Comparison of ENCODE assay signal across 23 cellular contexts in genomic region chr22:50487290-50488005, GRCh38. TPM values are rescaled to one million over a fixed set of nuclear protein-coding genes. Genes with fewer than 3 reads are reported as not detected.
DNase-seq lines count a peak whose midpoint lies in the region; ATAC-seq, FAIRE-seq and TF ChIP-seq lines count a peak whose summit lies in the region.
"Had no signal": no experiment of that assay in that cellular context is flagged by ENCODE, and none has a peak within 500 bp of the region (broad histone marks: within the 10 kb centered on the region; RNA-seq: fewer than 3 reads in every experiment).

No MANE protein-coding gene starts in this region.

- no peak overlapping the region for H2AFZ ChIP-seq in H1 (ENCODE audit: low read length)
- H2AFZ ChIP-seq: GM23338 had no signal

- DNase-seq in H1 (ENCODE audit: low read depth in 1 of 2, low spot score in 2 of 2): no peak
- peak in 2 of 3 donors; percentile 21 to 39 for DNase-seq in mucosa of descending colon
- no peak for DNase-seq in stimulated activated CD4-positive, alpha-beta T cell treated with anti-CD3 and anti-CD28 coated beads, Interleukin-2, amount 100 ng/mL, for 48 hours
- DNase-seq in NCI-H2029 treated with DMSO at 0.1 percent for 48 hours (lab: John Stamatoyannopoulos, UW): no peak
- DNase-seq: DMS153, GDM1, IMR-90, NCI-H187, NCI-H345, NCI-H524 treated with DMSO at 0.1 percent for 48 hours, SJCRH30 had no signal

- no peak overlapping the region for H2BK5ac ChIP-seq in H1 (ENCODE audit: low read depth, low read length)

- TF ChIP-seq EP300 in Ishikawa (IDR thresholded peaks at IDR 0.05; ENCODE audit: borderline replicate concordance) (no peak), H1 (IDR thresholded peaks at IDR 0.05; ENCODE audit: borderline replicate concordance in 1 of 2, low read depth in 2 of 2, low read length in 2 of 2) (no peak), gastroesophageal sphincter (IDR thresholded peaks at IDR 0.05) (no peak)

- no peak for FAIRE-seq in H1 (lab: Jason Lieb, UNC)
- FAIRE-seq: GM12891, GM19239 had no signal

- peak overlapping the region; percentile 85 for H4K8ac ChIP-seq in H1 (ENCODE audit: extremely low read depth, insufficient read depth, low read length)

- H2AK5ac ChIP-seq in H1 (ENCODE audit: low read depth, low read length): no peak overlapping the region

- no peak for ATAC-seq in mucosa of descending colon
- no peak for ATAC-seq in GM21825 (IDR thresholded peaks at IDR 0.05; ENCODE audit: unreplicated experiment)
- ATAC-seq in gastroesophageal sphincter: no peak
- ATAC-seq: GM23338 had no signal

- H4K20me1 ChIP-seq in BLaER1: peaks cover 22% of the 10 kb centered on the region; the same call in 1 of the 2 replicates
- H4K20me1 ChIP-seq in H1 (replicated peaks in 1 of 2; ENCODE audit: control insufficient read depth in 1 of 2, insufficient read depth in 2 of 2, low read length in 2 of 2): peaks cover 0 to 3% of the 10 kb centered on the region in 2 experiments

- POLR2A ChIA-PET in H1 (lab: Charles Lee; ENCODE audit: partially characterized antibody): interaction anchor here (0.9 to 4.8 kb wide), 4 partner anchors 10 to 38 kb away, joined by 3 to 20 read pairs (median 10); partner anchors contain the start of gene SCO2

- no peaks in the 10 kb centered on the region for H3K23me2 ChIP-seq in H1 (ENCODE audit: low read depth, low read length)

- H3K4me1 ChIP-seq in BLaER1: peaks cover 83% of the 10 kb centered on the region
- no peaks in the 10 kb centered on the region; a peak in 1 of 7 replicates for H3K4me1 ChIP-seq in H1 (replicated peaks in 1 of 4; ENCODE audit: control insufficient read depth in 3 of 4, insufficient read depth in 4 of 4, low read length in 3 of 4)
- H3K4me1 ChIP-seq in mucosa of descending colon (ENCODE audit: low read depth): peaks cover 12% of the 10 kb centered on the region
- H3K4me1 ChIP-seq in gastroesophageal sphincter: peaks cover 0 to 1% (median 0%) of the 10 kb centered on the region in 3 donors
- H3K4me1 ChIP-seq: SJCRH30 had no signal

- H3K4me3 ChIP-seq in BLaER1 (peak overlapping the region; percentile 11; the same call in 1 of the 2 replicates), H1 (ENCODE audit: extremely low read depth in 1 of 4, insufficient read depth in 2 of 4, low read depth in 3 of 4, low read length in 4 of 4) (no peak overlapping the region), mucosa of descending colon (no peak overlapping the region), gastroesophageal sphincter (no peak overlapping the region)
- H3K4me3 ChIP-seq: GM23338, SJCRH30 had no signal

- 85% methylated on average over 20 of the region's 23 CpGs; no CpG with 5 or more reads in 1 of the 2 experiments for WGBS in H1 (ENCODE audit: extremely low coverage in 1 of 2, insufficient coverage in 1 of 2, insufficient read length in 1 of 2, insufficient replicate concordance in 2 of 2, low coverage in 1 of 2, low lambda C conversion rate in 2 of 2, missing lambda C conversion rate in 1 of 2), 2 experiments
- no CpG with 5 or more reads among the region's 23 CpGs for WGBS in gastroesophageal sphincter (ENCODE audit: low coverage in 1 of 2), 2 donors

- no peaks in the 10 kb centered on the region for H3K79me2 ChIP-seq in H1 (ENCODE audit: control insufficient read depth in 1 of 2, insufficient read depth in 2 of 2, low read length in 2 of 2)

- no peak overlapping the region for H3K23ac ChIP-seq in H1 (ENCODE audit: insufficient read length)

- H3K56ac ChIP-seq in H1 (replicated peaks; ENCODE audit: insufficient read length, low read depth, low read length): no peak overlapping the region

- H3K79me1 ChIP-seq in H1 (ENCODE audit: low read depth, low read length): no peaks in the 10 kb centered on the region

- H3K14ac ChIP-seq in H1 (ENCODE audit: insufficient read length): no peak overlapping the region

- CTCF ChIA-PET in H1 (lab: Charles Lee; ENCODE audit: partially characterized antibody): interaction anchor here (0.7 to 5.6 kb wide), 3 partner anchors 9 to 30 kb away, joined by 3 to 54 read pairs (median 3); no protein-coding TSS in a partner anchor

- no peak overlapping the region for H4K91ac ChIP-seq in H1 (replicated peaks; ENCODE audit: insufficient read length, low read length)

- no peak overlapping the region for H2BK120ac ChIP-seq in H1 (replicated peaks; ENCODE audit: low read depth, low read length)

- peak overlapping the region; percentile 70 for H3K4me2 ChIP-seq in BLaER1
- no peak overlapping the region for H3K4me2 ChIP-seq in H1 (ENCODE audit: insufficient read depth in 1 of 2, low read depth in 2 of 2, low read length in 2 of 2)
- H3K4me2 ChIP-seq: GM23338 had no signal

- peak overlapping the region; percentile 71 for H3K27ac ChIP-seq in BLaER1
- no peak overlapping the region for H3K27ac ChIP-seq in H1 (ENCODE audit: low read depth, low read length)
- no peak overlapping the region for H3K27ac ChIP-seq in gastroesophageal sphincter
- H3K27ac ChIP-seq: HL-60, SJCRH30 had no signal

- H3K36me3 ChIP-seq in BLaER1: no peaks in the 10 kb centered on the region
- 0 out of 8 replicates have a peak, but pooled peaks cover 0 to 2% (median 0%) of the 10 kb centered on the region in 4 experiments for H3K36me3 ChIP-seq in H1 (ENCODE audit: control insufficient read depth in 2 of 4, insufficient read depth in 4 of 4, low read length in 3 of 4)
- H3K36me3 ChIP-seq in mucosa of descending colon (ENCODE audit: low read depth): no peaks in the 10 kb centered on the region
- H3K36me3 ChIP-seq in gastroesophageal sphincter: no peaks in the 10 kb centered on the region
- H3K36me3 ChIP-seq: SJCRH30 had no signal

- no peaks in the 10 kb centered on the region for H3K9me3 ChIP-seq in BLaER1
- no peaks in the 10 kb centered on the region for H3K9me3 ChIP-seq in H1 (ENCODE audit: insufficient read depth in 2 of 2, low read depth in 1 of 2, low read length in 1 of 2)
- H3K9me3 ChIP-seq in mucosa of descending colon: no peaks in the 10 kb centered on the region
- H3K9me3 ChIP-seq in gastroesophageal sphincter: no peaks in the 10 kb centered on the region
- H3K9me3 ChIP-seq: Caco-2, SJCRH30 had no signal

- intact Hi-C loops in mucosa of descending colon (cut with DNase I, micrococcal nuclease): no loop called here

- H4K5ac ChIP-seq in H1 (ENCODE audit: insufficient read length, low read depth, low read length): no peak overlapping the region

- TF ChIP-seq POLR2A in H1 (IDR thresholded peaks at IDR 0.05; ENCODE audit: control extremely low read depth in 1 of 2, low read depth in 2 of 2, low read length in 2 of 2) (no peak), gastroesophageal sphincter (IDR thresholded peaks at IDR 0.05) (no peak)

- H3K18ac ChIP-seq in H1 (ENCODE audit: extremely low read depth, low read length): no peak overlapping the region

- H3K9ac ChIP-seq in BLaER1: peak overlapping the region; percentile 49
- no peak overlapping the region for H3K9ac ChIP-seq in H1 (replicated peaks in 1 of 4; ENCODE audit: extremely low read depth in 1 of 4, low read depth in 3 of 4, low read length in 3 of 4)

- no peak overlapping the region for H2BK15ac ChIP-seq in H1 (ENCODE audit: low read length)

- H3K27me3 ChIP-seq in BLaER1 (peaks cover 7% of the 10 kb centered on the region; the same call in 1 of the 2 replicates), H1 (replicated peaks in 1 of 4; ENCODE audit: control insufficient read depth in 3 of 4, extremely low read depth in 1 of 4, insufficient read depth in 3 of 4, low read length in 3 of 4) (peaks cover 0 to 2% (median 0%) of the 10 kb centered on the region in 4 experiments; a peak in 1 of 7 replicates), gastroesophageal sphincter (peaks cover 71% of the 10 kb centered on the region)

- TF ChIP-seq RAD21 in Ishikawa (IDR thresholded peaks at IDR 0.05; ENCODE audit: low read depth) (no peak), H1 (IDR thresholded peaks at IDR 0.05 in 1 of 2, conservative IDR thresholded peaks at IDR 0.05 in 1 of 2; ENCODE audit: low read depth in 2 of 2, low read length in 2 of 2) (no peak)

- H3K4ac ChIP-seq in H1 (replicated peaks; ENCODE audit: insufficient read length, low read depth, low read length): no peak overlapping the region

- no peak overlapping the region for H2BK20ac ChIP-seq in H1 (ENCODE audit: low read length)

- TF ChIP-seq CTCF in H1 (IDR thresholded peaks at IDR 0.05; ENCODE audit: control extremely low read depth in 1 of 3, insufficient read depth in 1 of 3, low read depth in 1 of 3, low read length in 3 of 3) (no peak), mucosa of descending colon (IDR thresholded peaks at IDR 0.05) (no peak), gastroesophageal sphincter (IDR thresholded peaks at IDR 0.05) (no peak)

- H2BK12ac ChIP-seq in H1 (ENCODE audit: low read depth, low read length): no peak overlapping the region

RNA-seq across cellular contexts. Expression of gene MIOX, which starts 0.8 kb away (rescaled TPM):
- total RNA-seq in H1 (2021; fragmentation: NEBNext Ultra II Directional; extraction: Animal tissue kit (Norgen Biotek cat#: 25700)): 0.30 and 0.33 TPM in 2 replicates
- 0.32 and 0.57 TPM in 2 replicates for polyA plus RNA-seq in H1 (2011; rRNA removed)
- polyA plus RNA-seq in H1 (2011; cell fraction: cytosol; rRNA removed): 0.30 TPM
- 1.6 TPM for polyA plus RNA-seq in H1 (2011; cell fraction: nucleus; rRNA removed)
- polyA plus RNA-seq in H1 (2012, experiment 1 of 2): 0.44 to 0.54 TPM (median 0.48 TPM) in 3 of 4 replicates, not detected in the other
- not detected for polyA plus RNA-seq in H1 (2012, experiment 2 of 2)
- polyA plus RNA-seq in H1 (2013, experiment 1 of 2): 0.10 TPM
- 0.15 TPM for polyA plus RNA-seq in H1 (2013, experiment 2 of 2)
- 0.32 TPM in 1 of 2 replicates, not detected in the other for polyA minus RNA-seq in H1 (2011; rRNA and poly(A)+ RNA removed)
- polyA minus RNA-seq in H1 (2011; cell fraction: cytosol; rRNA and poly(A)+ RNA removed): not detected
- polyA minus RNA-seq in H1 (2011; cell fraction: nucleus; rRNA and poly(A)+ RNA removed): not detected
- total RNA-seq in mucosa of descending colon (not detected), gastroesophageal sphincter (not detected)
- total RNA-seq: Caco-2, Daoy, GM23338, HT1080, IMR-90, LHCN-M2, SJCRH30 had no signal
- polyA plus RNA-seq: GM23338, IMR-90 had no signal

RNA-seq across cellular contexts. Expression of gene ADM2, which starts 6.1 kb away (rescaled TPM):
- 7.5 and 8.0 TPM in 2 replicates for total RNA-seq in H1 (2021; fragmentation: NEBNext Ultra II Directional; extraction: Animal tissue kit (Norgen Biotek cat#: 25700))
- 3.3 and 6.8 TPM in 2 replicates for polyA plus RNA-seq in H1 (2011; rRNA removed)
- 4.8 TPM for polyA plus RNA-seq in H1 (2011; cell fraction: cytosol; rRNA removed)
- 6.5 TPM for polyA plus RNA-seq in H1 (2011; cell fraction: nucleus; rRNA removed)
- 7.1 to 10.4 TPM (median 9.2 TPM) in 4 replicates for polyA plus RNA-seq in H1 (2012, experiment 1 of 2)
- polyA plus RNA-seq in H1 (2012, experiment 2 of 2): 8.2 TPM
- polyA plus RNA-seq in H1 (2013, experiment 1 of 2): 4.6 TPM
- 5.1 TPM for polyA plus RNA-seq in H1 (2013, experiment 2 of 2)
- 2.2 and 4.0 TPM in 2 replicates for polyA minus RNA-seq in H1 (2011; rRNA and poly(A)+ RNA removed)
- 5.6 TPM for polyA minus RNA-seq in H1 (2011; cell fraction: cytosol; rRNA and poly(A)+ RNA removed)
- 6.9 TPM for polyA minus RNA-seq in H1 (2011; cell fraction: nucleus; rRNA and poly(A)+ RNA removed)
- total RNA-seq in mucosa of descending colon: 1 to 10 TPM in 2 of 3 donors, under 1 TPM in 1; 0.95 to 3.9 (median 1.4) TPM
- under 1 TPM in 1 of 4 donors, not detected in 3; 0.40 TPM for total RNA-seq in gastroesophageal sphincter
- total RNA-seq: LHCN-M2, SJCRH30 had no signal

RNA-seq across cellular contexts. Expression of gene SBF1, which starts 12.6 kb away (rescaled TPM):
- 68.4 and 71.5 TPM in 2 replicates for total RNA-seq in H1 (2021; fragmentation: NEBNext Ultra II Directional; extraction: Animal tissue kit (Norgen Biotek cat#: 25700))
- polyA plus RNA-seq in H1 (2011; rRNA removed): 29.1 and 53.7 TPM in 2 replicates
- 39.8 TPM for polyA plus RNA-seq in H1 (2011; cell fraction: cytosol; rRNA removed)
- 249 TPM for polyA plus RNA-seq in H1 (2011; cell fraction: nucleus; rRNA removed)
- 28.7 to 64.6 TPM (median 48.3 TPM) in 4 replicates for polyA plus RNA-seq in H1 (2012, experiment 1 of 2)
- 28.6 TPM for polyA plus RNA-seq in H1 (2012, experiment 2 of 2)
- 20.2 TPM for polyA plus RNA-seq in H1 (2013, experiment 1 of 2)
- polyA plus RNA-seq in H1 (2013, experiment 2 of 2): 19.9 TPM
- polyA minus RNA-seq in H1 (2011; rRNA and poly(A)+ RNA removed): 41.0 and 54.8 TPM in 2 replicates
- 47.9 TPM for polyA minus RNA-seq in H1 (2011; cell fraction: cytosol; rRNA and poly(A)+ RNA removed)
- polyA minus RNA-seq in H1 (2011; cell fraction: nucleus; rRNA and poly(A)+ RNA removed): 102 TPM
- 10 to 100 TPM; 76.1 to 91.9 (median 84.3) TPM for total RNA-seq in mucosa of descending colon
- 100 to 1,000 TPM in 1 of 4 donors, 10 to 100 TPM in 3; 63.7 to 122 (median 64.4) TPM for total RNA-seq in gastroesophageal sphincter

RNA-seq across cellular contexts. Expression of gene LMF2, which starts 20.1 kb away (rescaled TPM):
- 31.3 and 34.3 TPM in 2 replicates for total RNA-seq in H1 (2021; fragmentation: NEBNext Ultra II Directional; extraction: Animal tissue kit (Norgen Biotek cat#: 25700))
- 62.9 and 80.4 TPM in 2 replicates for polyA plus RNA-seq in H1 (2011; rRNA removed)
- 49.9 TPM for polyA plus RNA-seq in H1 (2011; cell fraction: cytosol; rRNA removed)
- polyA plus RNA-seq in H1 (2011; cell fraction: nucleus; rRNA removed): 250 TPM
- polyA plus RNA-seq in H1 (2012, experiment 1 of 2): 18.2 to 38.1 TPM (median 36.3 TPM) in 4 replicates
- polyA plus RNA-seq in H1 (2012, experiment 2 of 2): 28.8 TPM
- 42.9 TPM for polyA plus RNA-seq in H1 (2013, experiment 1 of 2)
- polyA plus RNA-seq in H1 (2013, experiment 2 of 2): 40.7 TPM
- 11.2 and 19.4 TPM in 2 replicates for polyA minus RNA-seq in H1 (2011; rRNA and poly(A)+ RNA removed)
- polyA minus RNA-seq in H1 (2011; cell fraction: cytosol; rRNA and poly(A)+ RNA removed): 26.9 TPM
- 43.0 TPM for polyA minus RNA-seq in H1 (2011; cell fraction: nucleus; rRNA and poly(A)+ RNA removed)
- total RNA-seq in mucosa of descending colon: 10 to 100 TPM; 57.8 to 66.4 (median 60.7) TPM
- total RNA-seq in gastroesophageal sphincter: 10 to 100 TPM; 35.5 to 58.4 (median 45.1) TPM

RNA-seq across cellular contexts. Expression of gene NCAPH2, which starts 20.6 kb away (rescaled TPM):
- 62.2 and 70.4 TPM in 2 replicates for total RNA-seq in H1 (2021; fragmentation: NEBNext Ultra II Directional; extraction: Animal tissue kit (Norgen Biotek cat#: 25700))
- polyA plus RNA-seq in H1 (2011; rRNA removed): 73.8 and 81.6 TPM in 2 replicates
- 69.3 TPM for polyA plus RNA-seq in H1 (2011; cell fraction: cytosol; rRNA removed)
- 122 TPM for polyA plus RNA-seq in H1 (2011; cell fraction: nucleus; rRNA removed)
- polyA plus RNA-seq in H1 (2012, experiment 1 of 2): 40.8 to 68.5 TPM (median 62.3 TPM) in 4 replicates
- polyA plus RNA-seq in H1 (2012, experiment 2 of 2): 53.6 TPM
- polyA plus RNA-seq in H1 (2013, experiment 1 of 2): 24.8 TPM
- 23.7 TPM for polyA plus RNA-seq in H1 (2013, experiment 2 of 2)
- polyA minus RNA-seq in H1 (2011; rRNA and poly(A)+ RNA removed): 33.5 and 33.6 TPM in 2 replicates
- polyA minus RNA-seq in H1 (2011; cell fraction: cytosol; rRNA and poly(A)+ RNA removed): 39.4 TPM
- 33.5 TPM for polyA minus RNA-seq in H1 (2011; cell fraction: nucleus; rRNA and poly(A)+ RNA removed)
- total RNA-seq in mucosa of descending colon: 10 to 100 TPM; 32.1 to 41.2 (median 34.0) TPM
- total RNA-seq in gastroesophageal sphincter: 10 to 100 TPM; 34.8 to 45.0 (median 42.1) TPM

Comparison
In these comparisons a context has a peak if more than half of its experiments do, and no peak if none do; other contexts are left out.
1. DNase-seq: peak in mucosa of descending colon (2 of 3); none in H1 (0 of 2), stimulated activated CD4-positive, alpha-beta T cell treated with anti-CD3 and anti-CD28 coated beads, Interleukin-2, amount 100 ng/mL, for 48 hours (0 of 2) and NCI-H2029 treated with DMSO at 0.1 percent for 48 hours (single experiment).